1 cellular context compared by ENCODE assay signal in the genomic region with DNA sequence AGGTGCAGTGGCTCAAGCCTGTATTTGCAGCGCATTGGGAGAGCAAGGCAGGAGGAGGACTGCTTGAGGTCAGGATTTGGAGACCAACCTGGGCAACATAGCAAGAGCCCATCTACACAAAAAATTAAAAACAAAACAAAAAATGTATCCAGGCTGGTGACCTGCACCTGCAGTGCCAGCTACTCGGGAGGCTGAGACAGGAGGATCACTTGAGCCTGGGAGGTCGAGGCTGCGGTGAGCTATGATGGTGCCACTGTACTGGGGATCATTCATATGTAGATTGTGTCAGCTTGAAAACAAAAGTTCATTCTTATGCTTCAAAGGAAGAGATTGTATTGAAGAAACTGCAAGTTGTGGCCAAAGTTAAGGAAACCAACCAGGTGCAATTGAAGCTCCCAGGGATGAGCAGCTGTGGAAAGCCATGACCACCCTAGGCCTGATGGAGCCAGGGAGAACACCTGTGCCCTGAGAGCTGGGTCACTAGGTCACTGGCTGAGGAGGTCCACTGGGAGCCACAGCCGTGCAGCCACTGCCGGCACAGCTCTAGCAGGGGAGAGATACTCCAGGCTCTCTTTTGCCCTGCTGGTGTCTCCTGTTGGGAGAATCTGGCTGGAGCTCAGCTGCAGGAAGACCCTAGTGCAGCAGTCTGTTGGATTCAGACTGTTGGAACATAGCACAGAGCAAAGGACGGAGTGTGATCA.
TF ChIP-seq lines count a peak whose summit lies in the region.

No MANE protein-coding gene starts in this region.

TF ChIP-seq in GM23338, 12 proteins besides CTCF, POLR2A, EP300 and RAD21:
- TF ChIP-seq REST (IDR thresholded peaks at IDR 0.05; ENCODE audit: unreplicated experiment) (no peak), ZNF331 (CRISPR knock-in tag; IDR thresholded peaks at IDR 0.05; ENCODE audit: low read depth) (no peak), CREB1 (CRISPR knock-in tag; IDR thresholded peaks at IDR 0.05; ENCODE audit: low read depth) (no peak), ZNF462 (CRISPR knock-in tag; IDR thresholded peaks at IDR 0.05) (no peak), EZH2phosphoT487 (IDR thresholded peaks at IDR 0.05; ENCODE audit: unreplicated experiment) (no peak), ZNF114 (CRISPR knock-in tag; IDR thresholded peaks at IDR 0.05) (no peak), NANOG (IDR thresholded peaks at IDR 0.05; ENCODE audit: borderline replicate concordance) (no peak), POLR2AphosphoS5 (IDR thresholded peaks at IDR 0.05; ENCODE audit: low read depth) (no peak), STAT1 (IDR thresholded peaks at IDR 0.05; ENCODE audit: unreplicated experiment) (no peak), EZH2 (IDR thresholded peaks at IDR 0.05; ENCODE audit: low read depth, unreplicated experiment) (no peak), JUNB (IDR thresholded peaks at IDR 0.05; ENCODE audit: unreplicated experiment) (no peak)
- TF ChIP-seq, protein P1, sequence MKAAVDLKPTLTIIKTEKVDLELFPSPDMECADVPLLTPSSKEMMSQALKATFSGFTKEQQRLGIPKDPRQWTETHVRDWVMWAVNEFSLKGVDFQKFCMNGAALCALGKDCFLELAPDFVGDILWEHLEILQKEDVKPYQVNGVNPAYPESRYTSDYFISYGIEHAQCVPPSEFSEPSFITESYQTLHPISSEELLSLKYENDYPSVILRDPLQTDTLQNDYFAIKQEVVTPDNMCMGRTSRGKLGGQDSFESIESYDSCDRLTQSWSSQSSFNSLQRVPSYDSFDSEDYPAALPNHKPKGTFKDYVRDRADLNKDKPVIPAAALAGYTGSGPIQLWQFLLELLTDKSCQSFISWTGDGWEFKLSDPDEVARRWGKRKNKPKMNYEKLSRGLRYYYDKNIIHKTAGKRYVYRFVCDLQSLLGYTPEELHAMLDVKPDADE (IDR thresholded peaks at IDR 0.05), result no peak
